In genomic region chr1:185016880-185017279, GRCh38 we compare ENCODE assay signal across 20 cellular contexts. TPM values are rescaled to one million over a fixed set of nuclear protein-coding genes. Genes with fewer than 3 reads are reported as not detected.
A peak's percentile ranks its signal among the peaks of the same experiment; 100 is the strongest.
DNase-seq lines count a peak whose midpoint lies in the region; ATAC-seq and TF ChIP-seq lines count a peak whose summit lies in the region.
"Had no signal": no experiment of that assay in that cellular context is flagged by ENCODE, and none has a peak within 500 bp of the region (broad histone marks: within the 10 kb centered on the region; RNA-seq: fewer than 3 reads in every experiment).

No MANE protein-coding gene starts in this region.

- H3K36me3 ChIP-seq in smooth muscle cell (ENCODE audit: low read depth) = no peaks in the 10 kb centered on the region
- no peaks in the 10 kb centered on the region for H3K36me3 ChIP-seq in spleen
- H3K36me3 ChIP-seq: left ventricle myocardium inferior, SJCRH30, tibial artery had no signal

- H3K9me3 ChIP-seq in smooth muscle cell (replicated peaks; ENCODE audit: low read depth) (no peaks in the 10 kb centered on the region), spleen (no peaks in the 10 kb centered on the region)
- H3K9me3 ChIP-seq: left ventricle myocardium inferior, SJCRH30, tibial artery had no signal

- H3K4me3 Mint-ChIP-seq in activated naive CD4-positive, alpha-beta T cell treated with anti-CD3 and anti-CD28 coated beads, Interleukin-2, amount 10 ng/mL, durations not matched to agents 7 days and 5 days = no peak overlapping the region
- H3K4me3 Mint-ChIP-seq in nephron progenitor cell = no peak overlapping the region

- no peaks in the 10 kb centered on the region for H3K79me2 ChIP-seq in smooth muscle cell (ENCODE audit: low read depth)

- no peak for DNase-seq in activated naive CD4-positive, alpha-beta T cell treated with anti-CD3 and anti-CD28 coated beads, Interleukin-2, amount 10 ng/mL, durations not matched to agents 7 days and 5 days
- no peak for DNase-seq in activated naive CD4-positive, alpha-beta T cell (lab: John Stamatoyannopoulos, UW)
- DNase-seq in epithelial cell of prostate (ENCODE audit: low read depth, low spot score) = no peak
- no peak for DNase-seq in smooth muscle cell (lab: John Stamatoyannopoulos, UW; ENCODE audit: unreplicated experiment)
- DNase-seq in activated effector memory CD4-positive, alpha-beta T cell treated with anti-CD3 and anti-CD28 coated beads, Interleukin-2, amount 50 U/mL, for 16 hours = no peak
- DNase-seq in nephron progenitor cell = no peak
- DNase-seq in spleen = no peak
- DNase-seq: activated CD4-positive, alpha-beta T cell treated with anti-CD3 and anti-CD28 coated beads for 4 hours; activated gamma-delta T cell; DMS79; left ventricle myocardium inferior; NCI-H1105; NCI-H524 treated with DMSO at 0.1 percent for 48 hours; right cardiac atrium; SJCRH30; stimulated activated naive CD4-positive, alpha-beta T cell; tibial artery had no signal

- intact Hi-C loops in spleen (cut with DNase I; ENCODE audit: low total_unique reads) = no loop called here

- peak; percentile 53 for ATAC-seq in SK-N-SH treated with all-trans-retinoic acid at 6 μM for 48 hours
- ATAC-seq: right cardiac atrium had no signal

- H3K36me3 Mint-ChIP-seq in activated naive CD4-positive, alpha-beta T cell treated with anti-CD3 and anti-CD28 coated beads, Interleukin-2, amount 10 ng/mL, durations not matched to agents 7 days and 5 days = no peaks in the 10 kb centered on the region
- H3K36me3 Mint-ChIP-seq in nephron progenitor cell (ENCODE audit: low read depth) = no peaks in the 10 kb centered on the region

- H3K4me1 Mint-ChIP-seq in activated naive CD4-positive, alpha-beta T cell treated with anti-CD3 and anti-CD28 coated beads, Interleukin-2, amount 10 ng/mL, durations not matched to agents 7 days and 5 days = no peaks in the 10 kb centered on the region
- H3K4me1 Mint-ChIP-seq in nephron progenitor cell = peaks cover 5% of the 10 kb centered on the region

- H3K4me2 ChIP-seq in smooth muscle cell = no peak overlapping the region

- H3K4me1 ChIP-seq in smooth muscle cell (ENCODE audit: low read depth) = no peaks in the 10 kb centered on the region
- H3K4me1 ChIP-seq in spleen = no peaks in the 10 kb centered on the region
- H3K4me1 ChIP-seq: left ventricle myocardium inferior, SJCRH30, tibial artery had no signal

- CTCF ChIA-PET in activated naive CD4-positive, alpha-beta T cell treated with anti-CD3 and anti-CD28 coated beads, Interleukin-2, amount 10 ng/mL, durations not matched to agents 7 days and 5 days (lab: Charles Lee) = interaction anchor here (1.3 kb wide), 1 partner anchor 153 kb away, joined by 6 read pairs; no protein-coding TSS in a partner anchor

- no peaks in the 10 kb centered on the region for H4K20me1 ChIP-seq in smooth muscle cell (ENCODE audit: low read depth)

- H3K9ac ChIP-seq in smooth muscle cell (ENCODE audit: low read depth) = no peak overlapping the region

- no peak for TF ChIP-seq POLR2A in spleen (IDR thresholded peaks at IDR 0.05)

- TF ChIP-seq CTCF in smooth muscle cell (IDR thresholded peaks at IDR 0.05; ENCODE audit: borderline replicate concordance, insufficient read depth, poor library complexity, severe bottlenecking) = no peak
- TF ChIP-seq CTCF in nephron progenitor cell (IDR thresholded peaks at IDR 0.05) = no peak
- no peak for TF ChIP-seq CTCF in spleen (IDR thresholded peaks at IDR 0.05 in 8 of 11, conservative IDR thresholded peaks at IDR 0.05 in 3 of 11)

- 80% methylated on average over 2 of the region's 2 CpGs for WGBS in smooth muscle cell (ENCODE audit: low lambda C conversion rate)
- 69 to 88% (median 74%) methylated on average over 2 of the region's 2 CpGs for whole genome bisulfite sequencing in spleen, 5 donors

- peaks cover 10% of the 10 kb centered on the region for H3K27me3 Mint-ChIP-seq in activated naive CD4-positive, alpha-beta T cell treated with anti-CD3 and anti-CD28 coated beads, Interleukin-2, amount 10 ng/mL, durations not matched to agents 7 days and 5 days
- no peaks in the 10 kb centered on the region for H3K27me3 Mint-ChIP-seq in nephron progenitor cell (ENCODE audit: low read depth, poor library complexity)

- no peak overlapping the region for H3K4me3 ChIP-seq in smooth muscle cell
- no peak overlapping the region for H3K4me3 ChIP-seq in spleen
- H3K4me3 ChIP-seq: coronary artery, left ventricle myocardium inferior, SJCRH30, tibial artery had no signal

- peak overlapping the region; percentile 82 for H3K27ac ChIP-seq in epithelial cell of prostate
- H3K27ac ChIP-seq in smooth muscle cell (ENCODE audit: low read depth) = peak overlapping the region; percentile 70
- H3K27ac ChIP-seq in spleen = no peak overlapping the region
- H3K27ac ChIP-seq: coronary artery, HL-60, left ventricle myocardium inferior, SJCRH30, tibial artery had no signal

- no peak overlapping the region for H2AFZ ChIP-seq in smooth muscle cell (ENCODE audit: low read depth)

- no peaks in the 10 kb centered on the region for H3F3A ChIP-seq in smooth muscle cell (ENCODE audit: low read depth)

- H3K9me3 Mint-ChIP-seq in activated naive CD4-positive, alpha-beta T cell treated with anti-CD3 and anti-CD28 coated beads, Interleukin-2, amount 10 ng/mL, durations not matched to agents 7 days and 5 days = no peaks in the 10 kb centered on the region
- H3K9me3 Mint-ChIP-seq in nephron progenitor cell = no peaks in the 10 kb centered on the region

- H3K27ac Mint-ChIP-seq in activated naive CD4-positive, alpha-beta T cell treated with anti-CD3 and anti-CD28 coated beads, Interleukin-2, amount 10 ng/mL, durations not matched to agents 7 days and 5 days = peak overlapping the region; percentile 25
- no peak overlapping the region for H3K27ac Mint-ChIP-seq in nephron progenitor cell

- H3K27me3 ChIP-seq in smooth muscle cell (ENCODE audit: low read depth) (no peaks in the 10 kb centered on the region), spleen (replicated peaks in 1 of 7) (no peaks in the 10 kb centered on the region)
- H3K27me3 ChIP-seq: SJCRH30 had no signal

TF ChIP-seq in SK-N-SH treated with all-trans-retinoic acid at 6 μM for 48 hours, 23 proteins besides CTCF, POLR2A, EP300 and RAD21:
- TF ChIP-seq POU6F1 (CRISPR knock-in tag; IDR thresholded peaks at IDR 0.05; ENCODE audit: borderline replicate concordance, low read depth) (no peak), TSHZ2 (CRISPR knock-in tag; IDR thresholded peaks at IDR 0.05) (no peak)

RNA-seq across cellular contexts. Expression of gene RNF2, which starts 28.5 kb away (rescaled TPM):
- total RNA-seq in smooth muscle cell = 40.8 and 41.2 TPM in 2 replicates
- 18.7 and 34.6 TPM in 2 replicates for polyA plus RNA-seq in smooth muscle cell
- 10 to 100 TPM; 19.2 to 29.7 (median 21.6) TPM for total RNA-seq in spleen
- polyA plus RNA-seq in spleen = 1 to 10 TPM; 5.2 to 6.8 (median 6.7) TPM

RNA-seq across cellular contexts. Expression of gene NIBAN1, which starts 42.6 kb away (rescaled TPM):
- total RNA-seq in smooth muscle cell (10.7 and 14.0 TPM in 2 replicates), spleen (100 to 1,000 TPM in 1 of 7 donors, 10 to 100 TPM in 6; 31.2 to 116 (median 46.3) TPM)
- polyA plus RNA-seq in smooth muscle cell (7.3 and 8.5 TPM in 2 replicates), spleen (1 to 10 TPM; 2.3 to 7.8 (median 2.5) TPM)

Comparison
In these comparisons a context has a peak if more than half of its experiments do, and no peak if none do; other contexts are left out.
1. H3K27ac ChIP-seq: peak in epithelial cell of prostate (single experiment) and smooth muscle cell (single experiment); none in spleen (0 of 8).